ENCODE assay signal across 16 cellular contexts in genomic region chr2:236662231-236663160, GRCh38.
DNase-seq lines count a peak whose midpoint lies in the region; ATAC-seq and TF ChIP-seq lines count a peak whose summit lies in the region.
"Had no signal": no experiment of that assay in that cellular context is flagged by ENCODE, and none has a peak within 500 bp of the region (broad histone marks: within the 10 kb centered on the region; RNA-seq: fewer than 3 reads in every experiment).

No MANE protein-coding gene starts in this region.

- peaks cover 0 to 17% (median 4%) of the 10 kb centered on the region in 11 donors for H3K9me3 ChIP-seq in heart right ventricle
- peaks cover 0 to 6% (median 0%) of the 10 kb centered on the region in 4 donors for H3K9me3 ChIP-seq in sigmoid colon

- no peak for ATAC-seq in heart right ventricle
- no peak for ATAC-seq in GM19324 (IDR thresholded peaks at IDR 0.05; ENCODE audit: low FRiP score, unreplicated experiment)
- ATAC-seq in GM19328 (IDR thresholded peaks at IDR 0.05; ENCODE audit: unreplicated experiment) = no peak
- ATAC-seq in foreskin keratinocyte = no peak
- ATAC-seq: naive thymus-derived CD4-positive, alpha-beta T cell had no signal

- no peak for TF ChIP-seq CTCF in astrocyte of the spinal cord (IDR thresholded peaks at IDR 0.05; ENCODE audit: low read depth, low read length)
- no peak for TF ChIP-seq CTCF in heart right ventricle (IDR thresholded peaks at IDR 0.05)
- TF ChIP-seq CTCF in sigmoid colon (IDR thresholded peaks at IDR 0.05) = no peak
- no peak for TF ChIP-seq CTCF in foreskin keratinocyte (conservative IDR thresholded peaks at IDR 0.05)

- DNase-seq in AG08395 (ENCODE audit: low spot score) (peak; percentile 19), astrocyte of the spinal cord (ENCODE audit: low read depth, low spot score) (peak; percentile 24), heart right ventricle (no peak), sigmoid colon (no peak), NCI-H526 treated with DMSO at 0.1 percent for 48 hours (lab: John Stamatoyannopoulos, UW) (no peak), foreskin keratinocyte (no peak)
- DNase-seq: activated CD4-positive, alpha-beta T cell treated with anti-CD3 and anti-CD28 coated beads, Interleukin-2, amount 10 ng/mL, durations not matched to agents 7 days and 5 days; Calu3; central memory CD4-positive, alpha-beta T cell; naive thymus-derived CD4-positive, alpha-beta T cell; NCI-H345; small intestine; T-helper 2 cell had no signal

- intact Hi-C loops in heart right ventricle (cut with DNase I) = loop anchor here in 1 of 10 donors (10.0 kb wide), 1 partner anchor 88 kb away; no protein-coding TSS in a partner anchor
- intact Hi-C loops in sigmoid colon (cut with DNase I) = loop anchor here (5.0 kb wide), 1 partner anchor 95 kb away; the partner anchor contains the start of gene ACKR3

- TF ChIP-seq POLR2A in sigmoid colon (IDR thresholded peaks at IDR 0.05) = no peak

- H3K27ac ChIP-seq in heart right ventricle = peak overlapping the region in 9 of 10 donors; percentile 35 to 85 (median 61)
- peak overlapping the region; percentile 61 to 82 (median 76) for H3K27ac ChIP-seq in sigmoid colon
- H3K27ac ChIP-seq in foreskin keratinocyte = no peak overlapping the region
- H3K27ac ChIP-seq: HL-60 had no signal

- 81 to 84% methylated on average over 11 of the region's 11 CpGs for WGBS in heart right ventricle, 2 donors
- WGBS in sigmoid colon, 2 donors = 72 to 81% methylated on average over 11 of the region's 11 CpGs

- H3K4me3 ChIP-seq in astrocyte of the spinal cord (ENCODE audit: low read depth, low read length) (no peak overlapping the region), heart right ventricle (no peak overlapping the region), sigmoid colon (no peak overlapping the region)

- H3K36me3 ChIP-seq in heart right ventricle (no peaks in the 10 kb centered on the region), sigmoid colon (no peaks in the 10 kb centered on the region)

- TF ChIP-seq EP300 in sigmoid colon (IDR thresholded peaks at IDR 0.05) = no peak

- in situ Hi-C loops in astrocyte of the spinal cord (cut with HindIII; ENCODE audit: low sequenced_read_pairs) = no loop called here

- H3K27me3 ChIP-seq in heart right ventricle (no peaks in the 10 kb centered on the region), sigmoid colon (no peaks in the 10 kb centered on the region), foreskin keratinocyte (no peaks in the 10 kb centered on the region)

- H3K4me1 ChIP-seq in heart right ventricle (peaks cover 5 to 50% (median 43%) of the 10 kb centered on the region in 9 donors), sigmoid colon (peaks cover 0 to 53% (median 49%) of the 10 kb centered on the region in 4 donors), foreskin keratinocyte (peaks cover 16% of the 10 kb centered on the region)

Comparison
In these comparisons a context has a peak if more than half of its experiments do, and no peak if none do; other contexts are left out.
1. DNase-seq: peak in AG08395 (single experiment) and astrocyte of the spinal cord (single experiment); none in heart right ventricle (0 of 2), sigmoid colon (single experiment), NCI-H526 treated with DMSO at 0.1 percent for 48 hours (single experiment) and foreskin keratinocyte (0 of 2).